ENCODE assay signal across 5 cellular contexts in the genomic region with DNA sequence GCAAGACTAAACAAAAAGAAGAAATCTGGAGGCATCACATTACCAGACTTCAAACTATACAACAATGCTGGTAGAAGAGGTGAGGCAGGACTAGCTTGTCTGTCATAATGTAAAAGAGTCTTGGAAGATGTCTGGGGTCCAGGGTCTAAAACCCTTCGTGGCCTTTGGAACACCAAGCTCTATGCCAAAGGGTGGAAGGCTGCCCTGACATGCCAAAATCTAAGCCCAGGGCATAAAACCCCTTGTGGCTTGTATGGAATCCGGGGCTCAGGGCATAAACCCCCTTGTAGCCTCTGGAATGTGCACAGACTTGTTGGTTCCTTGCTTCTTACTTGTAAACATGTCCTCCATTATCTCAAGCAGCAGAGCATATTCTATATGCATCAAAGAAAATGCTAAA. TPM values are rescaled to one million over a fixed set of nuclear protein-coding genes. Genes with fewer than 3 reads are reported as not detected.
"Had no signal": no experiment of that assay in that cellular context is flagged by ENCODE, and none has a peak within 500 bp of the region (broad histone marks: within the 10 kb centered on the region; RNA-seq: fewer than 3 reads in every experiment).

No MANE protein-coding gene starts in this region.

RNA-seq across cellular contexts. Expression of a gene that starts 7.6 kb away (rescaled TPM):
- total RNA-seq: MCF 10A, NCI-H460, PC-9, RPMI7951, SK-MEL-5 had no signal
